ENCODE assay signal across 13 cellular contexts in the genomic region with DNA sequence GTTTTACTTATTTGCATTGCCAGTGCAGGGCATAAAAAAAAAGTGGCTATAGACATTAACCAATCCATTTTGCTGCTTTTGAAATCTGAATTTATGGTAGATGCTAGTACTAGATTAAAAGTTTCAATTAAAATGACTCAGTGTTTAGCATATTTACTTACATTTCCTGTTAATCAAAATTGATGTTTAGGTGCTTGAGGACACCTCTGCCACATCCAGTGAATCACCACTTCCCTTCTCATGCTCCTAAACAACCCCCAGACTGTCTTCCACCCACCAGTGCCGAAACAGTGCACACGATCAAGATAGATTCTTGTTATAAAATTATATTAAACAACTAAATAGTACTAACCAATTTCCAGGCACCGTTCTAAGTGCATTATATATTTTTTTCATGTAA. TPM values are rescaled to one million over a fixed set of nuclear protein-coding genes. Genes with fewer than 3 reads are reported as not detected.
DNase-seq lines count a peak whose midpoint lies in the region; ATAC-seq, FAIRE-seq and TF ChIP-seq lines count a peak whose summit lies in the region.
"Had no signal": no experiment of that assay in that cellular context is flagged by ENCODE, and none has a peak within 500 bp of the region (broad histone marks: within the 10 kb centered on the region; RNA-seq: fewer than 3 reads in every experiment).

No MANE protein-coding gene starts in this region.

- peaks cover 6 to 17% (median 13%) of the 10 kb centered on the region in 4 donors for H3K4me1 Mint-ChIP-seq in CD4-positive, CD25-positive, alpha-beta regulatory T cell
- peaks cover 19% of the 10 kb centered on the region for H3K4me1 Mint-ChIP-seq in activated CD8-positive, alpha-beta T cell treated with anti-CD3 and anti-CD28 coated beads for 36 hours (ENCODE audit: low read depth)
- peaks cover 14 to 28% of the 10 kb centered on the region in 2 donors for H3K4me1 Mint-ChIP-seq in immature natural killer cell

- peaks cover 20% of the 10 kb centered on the region for H3K4me1 ChIP-seq in CD4-positive, CD25-positive, alpha-beta regulatory T cell (ENCODE audit: control insufficient read depth, insufficient read depth, low read length, poor library complexity, severe bottlenecking)
- H3K4me1 ChIP-seq in right cardiac atrium (ENCODE audit: control insufficient read depth, insufficient read depth, low read length) = no peaks in the 10 kb centered on the region

- CTCF ChIA-PET in activated CD8-positive, alpha-beta T cell treated with anti-CD3 and anti-CD28 coated beads for 36 hours (lab: Charles Lee) = interaction anchor here (1.4 kb wide), 1 partner anchor 25 kb away, joined by 3 read pairs; no protein-coding TSS in a partner anchor

- H3K36me3 ChIP-seq in CD4-positive, CD25-positive, alpha-beta regulatory T cell (ENCODE audit: control insufficient read depth, insufficient read depth, low read length) = no peaks in the 10 kb centered on the region
- H3K36me3 ChIP-seq: right lobe of liver, suprapubic skin had no signal

- WGBS in right cardiac atrium = 84% methylated on average over 3 of the region's 3 CpGs

- no peaks in the 10 kb centered on the region for H3K9me3 ChIP-seq in CD4-positive, CD25-positive, alpha-beta regulatory T cell (ENCODE audit: control insufficient read depth in 2 of 2, low read length in 2 of 2)
- no peaks in the 10 kb centered on the region for H3K9me3 ChIP-seq in right cardiac atrium (ENCODE audit: control insufficient read depth, low read length)
- H3K9me3 ChIP-seq: body of pancreas, right lobe of liver, suprapubic skin had no signal

- H3K27ac ChIP-seq in CD4-positive, CD25-positive, alpha-beta regulatory T cell (ENCODE audit: insufficient read depth, low read length, poor library complexity, severe bottlenecking) = no peak overlapping the region
- no peak overlapping the region for H3K27ac ChIP-seq in right cardiac atrium (ENCODE audit: low read length)
- H3K27ac ChIP-seq: body of pancreas, HL-60, right lobe of liver, suprapubic skin had no signal

- no peak overlapping the region for H3K27ac Mint-ChIP-seq in CD4-positive, CD25-positive, alpha-beta regulatory T cell
- no peak overlapping the region for H3K27ac Mint-ChIP-seq in activated CD8-positive, alpha-beta T cell treated with anti-CD3 and anti-CD28 coated beads for 36 hours
- peak overlapping the region in 3 of 6 donors; percentile 27 to 78 (median 71) for H3K27ac Mint-ChIP-seq in immature natural killer cell

- peak in 2 of 3 donors; percentile 4 to 45 for DNase-seq in CD4-positive, CD25-positive, alpha-beta regulatory T cell
- DNase-seq in D721Med (ENCODE audit: insufficient read length, low spot score) (no peak), immature natural killer cell (peak in 2 of 3 donors; percentile 9 to 18), right cardiac atrium (no peak)
- peak; percentile 41 for DNase-seq in activated CD8-positive, alpha-beta T cell treated with anti-CD3 and anti-CD28 coated beads for 36 hours
- DNase-seq: naive B cell, SIG-M5 had no signal

- peak; percentile 68 to 77 for ATAC-seq in CD4-positive, CD25-positive, alpha-beta regulatory T cell (ENCODE audit: low read depth in 2 of 2)
- ATAC-seq in activated CD8-positive, alpha-beta T cell treated with anti-CD3 and anti-CD28 coated beads for 36 hours = peak; percentile 88
- no peak for ATAC-seq in right cardiac atrium
- ATAC-seq in GM21367 (IDR thresholded peaks at IDR 0.05; ENCODE audit: unreplicated experiment) = no peak
- no peak for ATAC-seq in GM18909 (IDR thresholded peaks at IDR 0.05; ENCODE audit: poor library complexity, unreplicated experiment)

- H3K27me3 Mint-ChIP-seq in CD4-positive, CD25-positive, alpha-beta regulatory T cell = peaks cover 23% of the 10 kb centered on the region
- peaks cover 40% of the 10 kb centered on the region for H3K27me3 Mint-ChIP-seq in activated CD8-positive, alpha-beta T cell treated with anti-CD3 and anti-CD28 coated beads for 36 hours
- H3K27me3 Mint-ChIP-seq in immature natural killer cell (ENCODE audit: low read depth in 3 of 3) = peaks cover 0 to 10% (median 6%) of the 10 kb centered on the region in 3 donors

- H3K9me3 Mint-ChIP-seq in CD4-positive, CD25-positive, alpha-beta regulatory T cell = peaks cover 0 to 4% (median 0%) of the 10 kb centered on the region in 7 donors
- no peaks in the 10 kb centered on the region for H3K9me3 Mint-ChIP-seq in activated CD8-positive, alpha-beta T cell treated with anti-CD3 and anti-CD28 coated beads for 36 hours
- H3K9me3 Mint-ChIP-seq in immature natural killer cell = no peaks in the 10 kb centered on the region

- peaks cover 6% of the 10 kb centered on the region for H3K27me3 ChIP-seq in CD4-positive, CD25-positive, alpha-beta regulatory T cell (ENCODE audit: control insufficient read depth, insufficient read depth, low read length)
- H3K27me3 ChIP-seq in right cardiac atrium (ENCODE audit: control insufficient read depth, insufficient read depth) = no peaks in the 10 kb centered on the region
- H3K27me3 ChIP-seq: right lobe of liver had no signal

- H3K36me3 Mint-ChIP-seq in CD4-positive, CD25-positive, alpha-beta regulatory T cell = peaks cover 7% of the 10 kb centered on the region
- no peaks in the 10 kb centered on the region for H3K36me3 Mint-ChIP-seq in activated CD8-positive, alpha-beta T cell treated with anti-CD3 and anti-CD28 coated beads for 36 hours (ENCODE audit: low read depth)
- H3K36me3 Mint-ChIP-seq in immature natural killer cell = no peaks in the 10 kb centered on the region

- intact Hi-C loops in activated CD8-positive, alpha-beta T cell treated with anti-CD3 and anti-CD28 coated beads for 36 hours (cut with micrococcal nuclease) = no loop called here
- intact Hi-C loops in right cardiac atrium (cut with DNase I) = no loop called here

- peak; percentile 16 for FAIRE-seq in D721Med (lab: Jason Lieb, UNC)

- peak overlapping the region in 3 of 4 donors; percentile 37 to 74 (median 54) for H3K4me3 Mint-ChIP-seq in CD4-positive, CD25-positive, alpha-beta regulatory T cell
- H3K4me3 Mint-ChIP-seq in activated CD8-positive, alpha-beta T cell treated with anti-CD3 and anti-CD28 coated beads for 36 hours = no peak overlapping the region
- H3K4me3 Mint-ChIP-seq in immature natural killer cell = peak overlapping the region in 4 of 5 donors; percentile 54 to 76 (median 68)

- H3K4me3 ChIP-seq in CD4-positive, CD25-positive, alpha-beta regulatory T cell (ENCODE audit: low read depth, low read length) = peak overlapping the region; percentile 22
- no peak overlapping the region for H3K4me3 ChIP-seq in right cardiac atrium (ENCODE audit: low read length)
- H3K4me3 ChIP-seq: body of pancreas had no signal

- POLR2A ChIA-PET in activated CD8-positive, alpha-beta T cell treated with anti-CD3 and anti-CD28 coated beads for 36 hours (lab: Charles Lee) = no interaction called here

- no peak for TF ChIP-seq CTCF in D721Med (IDR thresholded peaks at IDR 0.05; ENCODE audit: insufficient read depth, missing control alignments)
- no peak for TF ChIP-seq CTCF in activated CD8-positive, alpha-beta T cell treated with anti-CD3 and anti-CD28 coated beads for 36 hours (IDR thresholded peaks at IDR 0.05)

RNA-seq across cellular contexts. Expression of gene HSD17B7, which starts 32.7 kb away (rescaled TPM):
- total RNA-seq in CD4-positive, CD25-positive, alpha-beta regulatory T cell = 19.3 TPM
- 10 to 100 TPM; 21.2 to 23.6 (median 22.4) TPM for polyA plus RNA-seq in CD4-positive, CD25-positive, alpha-beta regulatory T cell
- total RNA-seq in activated CD8-positive, alpha-beta T cell treated with anti-CD3 and anti-CD28 coated beads for 36 hours = 10 to 100 TPM; 28.8 to 31.1 TPM
- polyA plus RNA-seq in immature natural killer cell (10 to 100 TPM; 25.8 to 30.3 (median 27.4) TPM), right cardiac atrium (5.3 TPM)
- total RNA-seq in right cardiac atrium = 1 to 10 TPM; 5.2 to 7.3 (median 6.2) TPM

RNA-seq across cellular contexts. Expression of gene CCDC190, which starts 37.7 kb away (rescaled TPM):
- total RNA-seq in CD4-positive, CD25-positive, alpha-beta regulatory T cell = not detected
- not detected for polyA plus RNA-seq in CD4-positive, CD25-positive, alpha-beta regulatory T cell
- total RNA-seq in activated CD8-positive, alpha-beta T cell treated with anti-CD3 and anti-CD28 coated beads for 36 hours = not detected
- polyA plus RNA-seq in immature natural killer cell (not detected), right cardiac atrium (0.32 TPM)
- under 1 TPM in 3 of 4 donors, not detected in 1; 0.11 to 0.26 (median 0.25) TPM for total RNA-seq in right cardiac atrium
- total RNA-seq: body of pancreas, right lobe of liver, suprapubic skin had no signal

Comparison
In these comparisons a context has a peak if more than half of its experiments do, and no peak if none do; other contexts are left out.
1. ATAC-seq: peak in CD4-positive, CD25-positive, alpha-beta regulatory T cell (2 of 2) and activated CD8-positive, alpha-beta T cell treated with anti-CD3 and anti-CD28 coated beads for 36 hours (single experiment); none in right cardiac atrium (0 of 2), GM21367 (single experiment) and GM18909 (single experiment).
2. DNase-seq: peak in CD4-positive, CD25-positive, alpha-beta regulatory T cell (2 of 3), activated CD8-positive, alpha-beta T cell treated with anti-CD3 and anti-CD28 coated beads for 36 hours (single experiment) and immature natural killer cell (2 of 3); none in D721Med (single experiment) and right cardiac atrium (0 of 3).